Comparison of ENCODE assay signal across 1 cellular context in genomic region chr20:32681175-32682084, GRCh38.
A peak's percentile ranks its signal among the peaks of the same experiment; 100 is the strongest.
TF ChIP-seq lines count a peak whose summit lies in the region.

No MANE protein-coding gene starts in this region.

TF ChIP-seq in HepG2, 621 proteins besides CTCF, POLR2A, EP300 and RAD21 (continued from another document and continues in another):
- TF ChIP-seq ZNF280D (CRISPR knock-in tag; IDR thresholded peaks at IDR 0.05) (no peak; the same call in 1 of the 2 replicates), ZNF224 (CRISPR knock-in tag; IDR thresholded peaks at IDR 0.05) (no peak), JUN (CRISPR knock-in tag; IDR thresholded peaks at IDR 0.05) (no peak), ZMYM3 (CRISPR knock-in tag; IDR thresholded peaks at IDR 0.05) (no peak; the same call in 1 of the 2 replicates), ZNF691 (CRISPR knock-in tag; IDR thresholded peaks at IDR 0.05; ENCODE audit: borderline replicate concordance, low read depth) (no peak), ZNF326 (CRISPR knock-in tag; IDR thresholded peaks at IDR 0.05; ENCODE audit: borderline replicate concordance) (no peak), MXI1 (IDR thresholded peaks at IDR 0.05; ENCODE audit: borderline replicate concordance, low read depth, low read length) (no peak), KDM4B (CRISPR knock-in tag; IDR thresholded peaks at IDR 0.05) (no peak), RFXAP (CRISPR knock-in tag; IDR thresholded peaks at IDR 0.05; ENCODE audit: borderline replicate concordance) (peak; percentile 24; the same call in 1 of the 2 replicates), RNF219 (CRISPR knock-in tag; IDR thresholded peaks at IDR 0.05) (no peak), SNAI1 (CRISPR knock-in tag; IDR thresholded peaks at IDR 0.05; ENCODE audit: borderline replicate concordance) (no peak), DNMT3B (CRISPR knock-in tag; conservative IDR thresholded peaks at IDR 0.05) (no peak), ATF4 (CRISPR knock-in tag; IDR thresholded peaks at IDR 0.05) (no peak), ZNF501 (CRISPR knock-in tag; IDR thresholded peaks at IDR 0.05) (no peak), NRL (CRISPR knock-in tag; IDR thresholded peaks at IDR 0.05; ENCODE audit: borderline replicate concordance) (no peak; the same call in 1 of the 2 replicates), ZNF432 (CRISPR knock-in tag; IDR thresholded peaks at IDR 0.05; ENCODE audit: borderline replicate concordance) (no peak), PHB2 (IDR thresholded peaks at IDR 0.05; ENCODE audit: partially characterized antibody) (no peak), REXO4 (CRISPR knock-in tag; IDR thresholded peaks at IDR 0.05; ENCODE audit: borderline replicate concordance) (no peak), SETDB1 (CRISPR knock-in tag; IDR thresholded peaks at IDR 0.05; ENCODE audit: borderline replicate concordance) (no peak), SYNCRIP (IDR thresholded peaks at IDR 0.05; ENCODE audit: insufficient read depth, low read depth, low read length) (no peak), ARNT2 (CRISPR knock-in tag; IDR thresholded peaks at IDR 0.05; ENCODE audit: low read depth) (no peak), NAIF1 (CRISPR knock-in tag; IDR thresholded peaks at IDR 0.05; ENCODE audit: borderline replicate concordance) (no peak), GPN1 (CRISPR knock-in tag; IDR thresholded peaks at IDR 0.05; ENCODE audit: borderline replicate concordance) (no peak), KDM1A (CRISPR knock-in tag; IDR thresholded peaks at IDR 0.05) (0 out of 2 replicates have a peak, but pooled peaks have one; percentile 32), GTF3A (CRISPR knock-in tag; conservative IDR thresholded peaks at IDR 0.05) (no peak), DPF2 (CRISPR knock-in tag; IDR thresholded peaks at IDR 0.05; ENCODE audit: borderline replicate concordance, low read depth) (no peak), SNRNP70 (IDR thresholded peaks at IDR 0.05; ENCODE audit: low read depth, low read length) (no peak), ZNF264 (CRISPR knock-in tag; IDR thresholded peaks at IDR 0.05) (0 out of 2 replicates have a peak, but pooled peaks have one; percentile 44), ZNF335 (CRISPR knock-in tag; IDR thresholded peaks at IDR 0.05) (no peak), ZNF329 (CRISPR knock-in tag; IDR thresholded peaks at IDR 0.05; ENCODE audit: low read depth) (no peak), POLR2AphosphoS5 (IDR thresholded peaks at IDR 0.05; ENCODE audit: low read depth, low read length) (no peak), RCOR2 (CRISPR knock-in tag; IDR thresholded peaks at IDR 0.05) (no peak; the same call in 1 of the 2 replicates), CREB1 (IDR thresholded peaks at IDR 0.05) (no peak), CREB1 (CRISPR knock-in tag; IDR thresholded peaks at IDR 0.05) (no peak), KLF12 (CRISPR knock-in tag; IDR thresholded peaks at IDR 0.05; ENCODE audit: borderline replicate concordance) (no peak), PREB (CRISPR knock-in tag; IDR thresholded peaks at IDR 0.05) (no peak), PAWR (CRISPR knock-in tag; IDR thresholded peaks at IDR 0.05; ENCODE audit: borderline replicate concordance) (no peak), TEAD2 (CRISPR knock-in tag; IDR thresholded peaks at IDR 0.05) (0 out of 2 replicates have a peak, but pooled peaks have one; percentile 21), KLF11 (CRISPR knock-in tag; IDR thresholded peaks at IDR 0.05) (no peak; the same call in 1 of the 2 replicates), SATB2 (CRISPR knock-in tag; IDR thresholded peaks at IDR 0.05) (no peak), MED1 (CRISPR knock-in tag; IDR thresholded peaks at IDR 0.05) (peak; percentile 32; the same call in 1 of the 2 replicates), MAFF (IDR thresholded peaks at IDR 0.05; ENCODE audit: low read depth, low read length) (no peak; the same call in 1 of the 2 replicates), RARG (CRISPR knock-in tag; IDR thresholded peaks at IDR 0.05; ENCODE audit: low read depth) (no peak), RFX1 (IDR thresholded peaks at IDR 0.05) (no peak), ZZZ3 (CRISPR knock-in tag; IDR thresholded peaks at IDR 0.05; ENCODE audit: borderline replicate concordance) (no peak), NONO (IDR thresholded peaks at IDR 0.05) (no peak), NONO (CRISPR knock-in tag; conservative IDR thresholded peaks at IDR 0.05) (no peak), MTA1 (CRISPR knock-in tag; IDR thresholded peaks at IDR 0.05; ENCODE audit: borderline replicate concordance) (no peak), CREBL2 (CRISPR knock-in tag; IDR thresholded peaks at IDR 0.05; ENCODE audit: borderline replicate concordance) (no peak), ZNF790 (CRISPR knock-in tag; IDR thresholded peaks at IDR 0.05; ENCODE audit: borderline replicate concordance) (no peak), ZNF17 (CRISPR knock-in tag; IDR thresholded peaks at IDR 0.05) (no peak)
- TF ChIP-seq, protein P1, sequence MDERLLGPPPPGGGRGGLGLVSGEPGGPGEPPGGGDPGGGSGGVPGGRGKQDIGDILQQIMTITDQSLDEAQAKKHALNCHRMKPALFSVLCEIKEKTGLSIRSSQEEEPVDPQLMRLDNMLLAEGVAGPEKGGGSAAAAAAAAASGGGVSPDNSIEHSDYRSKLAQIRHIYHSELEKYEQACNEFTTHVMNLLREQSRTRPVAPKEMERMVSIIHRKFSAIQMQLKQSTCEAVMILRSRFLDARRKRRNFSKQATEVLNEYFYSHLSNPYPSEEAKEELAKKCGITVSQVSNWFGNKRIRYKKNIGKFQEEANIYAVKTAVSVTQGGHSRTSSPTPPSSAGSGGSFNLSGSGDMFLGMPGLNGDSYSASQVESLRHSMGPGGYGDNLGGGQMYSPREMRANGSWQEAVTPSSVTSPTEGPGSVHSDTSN (CRISPR knock-in tag; IDR thresholded peaks at IDR 0.05) = no peak
- TF ChIP-seq, protein P2, sequence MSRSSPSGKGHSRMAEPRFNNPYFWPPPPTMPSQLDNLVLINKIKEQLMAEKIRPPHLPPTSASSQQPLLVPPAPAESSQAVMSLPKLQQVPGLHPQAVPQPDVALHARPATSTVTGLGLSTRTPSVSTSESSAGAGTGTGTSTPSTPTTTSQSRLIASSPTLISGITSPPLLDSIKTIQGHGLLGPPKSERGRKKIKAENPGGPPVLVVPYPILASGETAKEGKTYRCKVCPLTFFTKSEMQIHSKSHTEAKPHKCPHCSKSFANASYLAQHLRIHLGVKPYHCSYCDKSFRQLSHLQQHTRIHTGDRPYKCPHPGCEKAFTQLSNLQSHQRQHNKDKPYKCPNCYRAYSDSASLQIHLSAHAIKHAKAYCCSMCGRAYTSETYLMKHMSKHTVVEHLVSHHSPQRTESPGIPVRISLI (CRISPR knock-in tag; IDR thresholded peaks at IDR 0.05; ENCODE audit: borderline replicate concordance) = no peak; the same call in 1 of the 2 replicates
- TF ChIP-seq, protein P3, sequence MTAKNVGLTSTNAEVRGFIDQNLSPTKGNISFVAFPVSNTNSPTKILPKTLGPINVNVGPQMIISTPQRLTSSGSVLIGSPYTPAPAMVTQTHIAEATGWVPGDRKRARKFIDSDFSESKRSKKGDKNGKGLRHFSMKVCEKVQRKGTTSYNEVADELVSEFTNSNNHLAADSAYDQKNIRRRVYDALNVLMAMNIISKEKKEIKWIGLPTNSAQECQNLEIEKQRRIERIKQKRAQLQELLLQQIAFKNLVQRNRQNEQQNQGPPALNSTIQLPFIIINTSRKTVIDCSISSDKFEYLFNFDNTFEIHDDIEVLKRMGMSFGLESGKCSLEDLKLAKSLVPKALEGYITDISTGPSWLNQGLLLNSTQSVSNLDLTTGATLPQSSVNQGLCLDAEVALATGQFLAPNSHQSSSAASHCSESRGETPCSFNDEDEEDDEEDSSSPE (CRISPR knock-in tag; IDR thresholded peaks at IDR 0.05) = no peak
- TF ChIP-seq, protein P4, sequence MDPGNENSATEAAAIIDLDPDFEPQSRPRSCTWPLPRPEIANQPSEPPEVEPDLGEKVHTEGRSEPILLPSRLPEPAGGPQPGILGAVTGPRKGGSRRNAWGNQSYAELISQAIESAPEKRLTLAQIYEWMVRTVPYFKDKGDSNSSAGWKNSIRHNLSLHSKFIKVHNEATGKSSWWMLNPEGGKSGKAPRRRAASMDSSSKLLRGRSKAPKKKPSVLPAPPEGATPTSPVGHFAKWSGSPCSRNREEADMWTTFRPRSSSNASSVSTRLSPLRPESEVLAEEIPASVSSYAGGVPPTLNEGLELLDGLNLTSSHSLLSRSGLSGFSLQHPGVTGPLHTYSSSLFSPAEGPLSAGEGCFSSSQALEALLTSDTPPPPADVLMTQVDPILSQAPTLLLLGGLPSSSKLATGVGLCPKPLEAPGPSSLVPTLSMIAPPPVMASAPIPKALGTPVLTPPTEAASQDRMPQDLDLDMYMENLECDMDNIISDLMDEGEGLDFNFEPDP (CRISPR knock-in tag; conservative IDR thresholded peaks at IDR 0.05) = no peak
- TF ChIP-seq, protein P5, sequence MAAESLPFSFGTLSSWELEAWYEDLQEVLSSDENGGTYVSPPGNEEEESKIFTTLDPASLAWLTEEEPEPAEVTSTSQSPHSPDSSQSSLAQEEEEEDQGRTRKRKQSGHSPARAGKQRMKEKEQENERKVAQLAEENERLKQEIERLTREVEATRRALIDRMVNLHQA (CRISPR knock-in tag; IDR thresholded peaks at IDR 0.05) = no peak
- TF ChIP-seq, protein P6, sequence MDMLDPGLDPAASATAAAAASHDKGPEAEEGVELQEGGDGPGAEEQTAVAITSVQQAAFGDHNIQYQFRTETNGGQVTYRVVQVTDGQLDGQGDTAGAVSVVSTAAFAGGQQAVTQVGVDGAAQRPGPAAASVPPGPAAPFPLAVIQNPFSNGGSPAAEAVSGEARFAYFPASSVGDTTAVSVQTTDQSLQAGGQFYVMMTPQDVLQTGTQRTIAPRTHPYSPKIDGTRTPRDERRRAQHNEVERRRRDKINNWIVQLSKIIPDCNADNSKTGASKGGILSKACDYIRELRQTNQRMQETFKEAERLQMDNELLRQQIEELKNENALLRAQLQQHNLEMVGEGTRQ (IDR thresholded peaks at IDR 0.05; ENCODE audit: low read depth, low read length) = no peak
- TF ChIP-seq, protein P6 (CRISPR knock-in tag; IDR thresholded peaks at IDR 0.05; ENCODE audit: borderline replicate concordance) = no peak
